Comparison of ENCODE assay signal across 13 cellular contexts in the genomic region with DNA sequence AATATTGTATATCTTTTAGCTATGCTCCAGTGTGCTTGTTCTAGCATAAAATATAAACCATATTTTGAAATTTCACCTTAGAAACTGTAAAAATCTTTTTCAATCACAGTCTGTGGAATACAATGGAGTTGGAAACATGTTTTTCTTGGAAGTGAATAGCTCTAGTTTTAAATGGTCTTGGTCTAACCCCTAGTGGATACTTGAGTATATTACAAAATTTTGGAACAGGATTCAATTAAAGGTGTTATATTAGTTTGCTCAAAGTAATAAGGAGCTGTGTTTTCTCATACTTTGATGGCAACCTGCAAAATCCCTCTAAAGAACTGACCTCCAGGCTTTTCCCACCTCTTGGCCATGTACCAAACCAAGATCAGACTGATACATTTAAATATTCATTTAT. TPM values are rescaled to one million over a fixed set of nuclear protein-coding genes. Genes with fewer than 3 reads are reported as not detected.
A peak's percentile ranks its signal among the peaks of the same experiment; 100 is the strongest.
DNase-seq lines count a peak whose midpoint lies in the region; ATAC-seq, FAIRE-seq and TF ChIP-seq lines count a peak whose summit lies in the region.
"Had no signal": no experiment of that assay in that cellular context is flagged by ENCODE, and none has a peak within 500 bp of the region (broad histone marks: within the 10 kb centered on the region; RNA-seq: fewer than 3 reads in every experiment).

No MANE protein-coding gene starts in this region.

- H3K4me3 ChIP-seq in AG09309 (ENCODE audit: control insufficient read depth, low read depth, low read length), result no peak overlapping the region
- H3K4me3 ChIP-seq in suprapubic skin, result no peak overlapping the region
- H3K4me3 ChIP-seq: HAP-1, transverse colon had no signal

- peaks cover 7% of the 10 kb centered on the region for H3K36me3 Mint-ChIP-seq in activated T-helper 1 cell treated with anti-CD3 and anti-CD28 coated beads, Interleukin-12 subunit alpha, Interleukin-12 subunit beta, Interleukin-2, Interleukin-4 antibody, amounts not matched to agents 30 ng/mL and 10 ng/mL and 1 ng/mL, durations not matched to agents 14 hours and 24 hours and 36 hours (ENCODE audit: low read depth)

- no peaks in the 10 kb centered on the region for H3K9me3 Mint-ChIP-seq in activated T-helper 1 cell treated with anti-CD3 and anti-CD28 coated beads, Interleukin-12 subunit alpha, Interleukin-12 subunit beta, Interleukin-2, Interleukin-4 antibody, amounts not matched to agents 30 ng/mL and 10 ng/mL and 1 ng/mL, durations not matched to agents 14 hours and 24 hours and 36 hours

- intact Hi-C loops in activated T-helper 1 cell treated with anti-CD3 and anti-CD28 coated beads, Interleukin-12 subunit alpha, Interleukin-12 subunit beta, Interleukin-2, Interleukin-4 antibody, amounts not matched to agents 30 ng/mL and 10 ng/mL and 1 ng/mL, durations not matched to agents 14 hours and 24 hours and 36 hours (cut with micrococcal nuclease), result loop anchor here (1.0 kb wide), 1 partner anchor 230 kb away; no protein-coding TSS in a partner anchor

- no peaks in the 10 kb centered on the region for H3K27me3 ChIP-seq in suprapubic skin
- H3K27me3 ChIP-seq: transverse colon had no signal

- no peak for TF ChIP-seq EP300 in suprapubic skin (IDR thresholded peaks at IDR 0.05)

- no peak overlapping the region for H3K27ac Mint-ChIP-seq in activated T-helper 1 cell treated with anti-CD3 and anti-CD28 coated beads, Interleukin-12 subunit alpha, Interleukin-12 subunit beta, Interleukin-2, Interleukin-4 antibody, amounts not matched to agents 30 ng/mL and 10 ng/mL and 1 ng/mL, durations not matched to agents 14 hours and 24 hours and 36 hours

- H3K27me3 Mint-ChIP-seq in activated T-helper 1 cell treated with anti-CD3 and anti-CD28 coated beads, Interleukin-12 subunit alpha, Interleukin-12 subunit beta, Interleukin-2, Interleukin-4 antibody, amounts not matched to agents 30 ng/mL and 10 ng/mL and 1 ng/mL, durations not matched to agents 14 hours and 24 hours and 36 hours (ENCODE audit: insufficient read depth), result no peaks in the 10 kb centered on the region

- H3K4me1 Mint-ChIP-seq in activated T-helper 1 cell treated with anti-CD3 and anti-CD28 coated beads, Interleukin-12 subunit alpha, Interleukin-12 subunit beta, Interleukin-2, Interleukin-4 antibody, amounts not matched to agents 30 ng/mL and 10 ng/mL and 1 ng/mL, durations not matched to agents 14 hours and 24 hours and 36 hours (ENCODE audit: low read depth), result no peaks in the 10 kb centered on the region

- FAIRE-seq in GM19239 (lab: Jason Lieb, UNC), result no peak
- FAIRE-seq: G401.6 had no signal

- H3K36me3 ChIP-seq in suprapubic skin, result no peaks in the 10 kb centered on the region
- H3K36me3 ChIP-seq: transverse colon had no signal

- DNase-seq in AG09309 (ENCODE audit: low read depth) (peak; percentile 3), HPDE6-E6E7 (ENCODE audit: extremely low spot score) (peak; percentile 9), iris pigment epithelial cell (ENCODE audit: low read depth) (peak; percentile 5), GM19239 (ENCODE audit: insufficient read length, low spot score) (no peak), suprapubic skin (ENCODE audit: low spot score in 2 of 2) (no peak)
- DNase-seq in activated T-helper 1 cell treated with anti-CD3 and anti-CD28 coated beads, Interleukin-12 subunit alpha, Interleukin-12 subunit beta, Interleukin-2, Interleukin-4 antibody, amounts not matched to agents 30 ng/mL and 10 ng/mL and 1 ng/mL, durations not matched to agents 14 hours and 24 hours and 36 hours (ENCODE audit: low spot score), result no peak
- DNase-seq: NCI-H2029, transverse colon had no signal

- TF ChIP-seq POLR2A in suprapubic skin (IDR thresholded peaks at IDR 0.05), result no peak

- no peak overlapping the region for H3K4me3 Mint-ChIP-seq in activated T-helper 1 cell treated with anti-CD3 and anti-CD28 coated beads, Interleukin-12 subunit alpha, Interleukin-12 subunit beta, Interleukin-2, Interleukin-4 antibody, amounts not matched to agents 30 ng/mL and 10 ng/mL and 1 ng/mL, durations not matched to agents 14 hours and 24 hours and 36 hours

- no peaks in the 10 kb centered on the region for H3K4me1 ChIP-seq in suprapubic skin
- H3K4me1 ChIP-seq: HAP-1, transverse colon had no signal

- no peak for ATAC-seq in GM18907 (IDR thresholded peaks at IDR 0.05; ENCODE audit: unreplicated experiment)

- TF ChIP-seq CTCF in AG09309 (IDR thresholded peaks at IDR 0.05; ENCODE audit: control insufficient read depth, insufficient read depth, low read depth, low read length, missing control alignments), result peak; percentile 29
- TF ChIP-seq CTCF in VCaP (conservative IDR thresholded peaks at IDR 0.05), result peak; percentile 52
- TF ChIP-seq CTCF in suprapubic skin (IDR thresholded peaks at IDR 0.05), result no peak

- H3K27ac ChIP-seq in VCaP (no peak overlapping the region), suprapubic skin (no peak overlapping the region)
- H3K27ac ChIP-seq: transverse colon had no signal

- H3K9me3 ChIP-seq in suprapubic skin, result no peaks in the 10 kb centered on the region
- H3K9me3 ChIP-seq: HAP-1, transverse colon had no signal

RNA-seq across cellular contexts. Expression of a gene that starts 48.2 kb away (rescaled TPM):
- 57.1 and 59.3 TPM in 2 replicates for total RNA-seq in activated T-helper 1 cell treated with anti-CD3 and anti-CD28 coated beads, Interleukin-12 subunit alpha, Interleukin-12 subunit beta, Interleukin-2, Interleukin-4 antibody, amounts not matched to agents 30 ng/mL and 10 ng/mL and 1 ng/mL, durations not matched to agents 14 hours and 24 hours and 36 hours
- 10 to 100 TPM in 3 of 4 donors, 1 to 10 TPM in 1; 8.6 to 12.6 (median 11.3) TPM for total RNA-seq in suprapubic skin

RNA-seq across cellular contexts. Expression of a gene that starts 56.6 kb away (rescaled TPM):
- not detected in 2 replicates for total RNA-seq in activated T-helper 1 cell treated with anti-CD3 and anti-CD28 coated beads, Interleukin-12 subunit alpha, Interleukin-12 subunit beta, Interleukin-2, Interleukin-4 antibody, amounts not matched to agents 30 ng/mL and 10 ng/mL and 1 ng/mL, durations not matched to agents 14 hours and 24 hours and 36 hours
- under 1 TPM in 2 of 4 donors, not detected in 2; 0.34 to 0.36 TPM for total RNA-seq in suprapubic skin
- total RNA-seq: activated CD8-positive, alpha-beta memory T cell treated with anti-CD3 and anti-CD28 coated beads for 36 hours; transverse colon had no signal

Comparison
In these comparisons a context has a peak if more than half of its experiments do, and no peak if none do; other contexts are left out.
1. DNase-seq: peak in AG09309 (single experiment), HPDE6-E6E7 (single experiment) and iris pigment epithelial cell (single experiment); none in GM19239 (single experiment), activated T-helper 1 cell treated with anti-CD3 and anti-CD28 coated beads, Interleukin-12 subunit alpha, Interleukin-12 subunit beta, Interleukin-2, Interleukin-4 antibody, amounts not matched to agents 30 ng/mL and 10 ng/mL and 1 ng/mL, durations not matched to agents 14 hours and 24 hours and 36 hours (single experiment) and suprapubic skin (0 of 2).
2. CTCF ChIP-seq: peak in AG09309 (single experiment) and VCaP (single experiment); none in suprapubic skin (0 of 2).